Comparison of ENCODE assay signal across 22 cellular contexts in the genomic region with DNA sequence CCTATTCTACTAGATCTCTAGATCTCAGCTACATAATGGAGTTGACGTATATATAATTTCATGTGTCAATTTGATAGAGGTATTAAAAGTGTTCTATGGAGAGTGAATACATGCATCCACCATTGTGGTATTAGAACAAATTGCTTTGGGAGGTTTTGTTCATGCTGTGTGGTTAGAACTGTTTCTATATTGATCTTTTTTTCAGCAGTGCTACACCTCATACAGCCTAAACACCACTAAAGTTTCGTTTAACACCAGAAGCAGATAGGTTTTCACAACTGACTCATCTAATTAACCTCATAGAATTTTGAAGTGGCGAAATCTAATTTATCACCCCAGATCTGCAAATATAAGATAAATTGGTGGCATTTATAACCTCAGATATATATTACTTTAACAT.
DNase-seq lines count a peak whose midpoint lies in the region; ATAC-seq, FAIRE-seq and TF ChIP-seq lines count a peak whose summit lies in the region.
"Had no signal": no experiment of that assay in that cellular context is flagged by ENCODE, and none has a peak within 500 bp of the region (broad histone marks: within the 10 kb centered on the region; RNA-seq: fewer than 3 reads in every experiment).

No MANE protein-coding gene starts in this region.

- no peaks in the 10 kb centered on the region for H3K9me3 ChIP-seq in HepG2 (ENCODE audit: low read length)
- H3K9me3 ChIP-seq in right lobe of liver, result no peaks in the 10 kb centered on the region
- H3K9me3 ChIP-seq in GM12878 (replicated peaks; ENCODE audit: control insufficient read depth, insufficient read depth, low read length), result no peaks in the 10 kb centered on the region; the same call in 2 of the 3 replicates
- H3K9me3 ChIP-seq: A549; BLaER1 treated with 17β-estradiol and CSF1 and Interleukin-3, amounts not matched to agents 10 nM and 100 nM; Caco-2 had no signal

- CTCF ChIA-PET in HepG2 (lab: Yijun Ruan, JAX; ENCODE audit: low intra/inter-chr PET ratio, low total read pairs) (no interaction called here), GM12878 (lab: Yijun Ruan, JAX) (no interaction called here)

- DNase-seq in HepG2 (ENCODE audit: low spot score) (no peak), right lobe of liver (no peak), GM12878 (ENCODE audit: low read depth, low spot score) (no peak), cortex of kidney (lab: John Stamatoyannopoulos, UW) (no peak), NCI-H2196 (lab: John Stamatoyannopoulos, UW; ENCODE audit: unreplicated experiment) (no peak)
- DNase-seq: AML-193; Caco-2; Calu3; CD4-positive, alpha-beta T cell; CD8-positive, alpha-beta T cell; DMS79 treated with DMSO at 0.1 percent for 48 hours; GF-D8 had no signal

- RAD21 ChIA-PET in GM12878 (lab: Charles Lee; ENCODE audit: unreplicated experiment), result no interaction called here

- H3K36me3 ChIP-seq in HepG2 (replicated peaks in 1 of 2; ENCODE audit: control insufficient read depth in 1 of 2, insufficient read depth in 2 of 2, low read length in 2 of 2) (no peaks in the 10 kb centered on the region), right lobe of liver (no peaks in the 10 kb centered on the region), GM12878 (ENCODE audit: control insufficient read depth in 2 of 2, insufficient read depth in 2 of 2, low read length in 1 of 2) (no peaks in the 10 kb centered on the region)
- H3K36me3 ChIP-seq: BLaER1 treated with 17β-estradiol and CSF1 and Interleukin-3, amounts not matched to agents 10 nM and 100 nM had no signal

- H2AFZ ChIP-seq in HepG2 (ENCODE audit: low read length) (no peak overlapping the region), GM12878 (ENCODE audit: control insufficient read depth, low read depth, low read length) (no peak overlapping the region)

- BruUV-seq in HepG2 (replicated peaks; lab: Mats Ljungman, UMichigan) (no TSS peak), GM12878 (replicated peaks; lab: Mats Ljungman, UMichigan) (no TSS peak)

- H3K4me1 ChIP-seq in HepG2 (ENCODE audit: insufficient read depth, low read length) (peaks cover 25% of the 10 kb centered on the region), right lobe of liver (no peaks in the 10 kb centered on the region), GM12878 (ENCODE audit: control insufficient read depth, insufficient read depth, low read length) (no peaks in the 10 kb centered on the region)
- H3K4me1 ChIP-seq: A549; BLaER1 treated with 17β-estradiol and CSF1 and Interleukin-3, amounts not matched to agents 10 nM and 100 nM; Caco-2 had no signal

- WGBS in HepG2 (ENCODE audit: low lambda C conversion rate), result 83% methylated on average over 3 of the region's 3 CpGs
- 73% methylated on average over 3 of the region's 3 CpGs for WGBS in right lobe of liver (ENCODE audit: insufficient coverage, low coverage, low lambda C conversion rate, missing lambda C conversion rate)
- 68% methylated on average over 3 of the region's 3 CpGs for WGBS in GM12878 (ENCODE audit: insufficient coverage, insufficient replicate concordance, low lambda C conversion rate, missing lambda C conversion rate)

- TF ChIP-seq POLR2A in HepG2 (IDR thresholded peaks at IDR 0.05; ENCODE audit: insufficient read depth in 1 of 2, low read depth in 2 of 2, low read length in 2 of 2) (no peak), right lobe of liver (IDR thresholded peaks at IDR 0.05) (no peak), GM12878 (IDR thresholded peaks at IDR 0.05; ENCODE audit: low read depth, low read length) (no peak)

- in situ Hi-C loops in HepG2 (cut with HindIII; ENCODE audit: extremely low pct_ligation_motif_present, low pct_unique_long_range_greater_than_20kb), result no loop called here
- in situ Hi-C loops in GM12878 (cut with MboI), result no loop called here

- POLR2A ChIA-PET in HepG2 (lab: Yijun Ruan, JAX), result no interaction called here
- POLR2A ChIA-PET in GM12878 (lab: Charles Lee), result no interaction called here

- H3K9ac ChIP-seq in HepG2 (ENCODE audit: insufficient read depth, low read depth, low read length) (no peak overlapping the region), GM12878 (ENCODE audit: control insufficient read depth, insufficient read depth, low read length) (no peak overlapping the region)
- H3K9ac ChIP-seq: BLaER1 treated with 17β-estradiol and CSF1 and Interleukin-3, amounts not matched to agents 10 nM and 100 nM had no signal

- H3K4me2 ChIP-seq in HepG2 (ENCODE audit: low read depth, low read length), result no peak overlapping the region
- no peak overlapping the region for H3K4me2 ChIP-seq in GM12878 (ENCODE audit: control insufficient read depth, insufficient read depth)
- H3K4me2 ChIP-seq: A549; BLaER1 treated with 17β-estradiol and CSF1 and Interleukin-3, amounts not matched to agents 10 nM and 100 nM had no signal

- intact Hi-C loops in HepG2 (cut with micrococcal nuclease; ENCODE audit: unreplicated experiment), result no loop called here
- intact Hi-C loops in right lobe of liver (cut with DNase I), result no loop called here
- intact Hi-C loops in GM12878 (cut with micrococcal nuclease; ENCODE audit: unreplicated experiment), result no loop called here

- H3K79me2 ChIP-seq in HepG2 (ENCODE audit: insufficient read depth, low read length) (no peaks in the 10 kb centered on the region), GM12878 (ENCODE audit: control insufficient read depth, insufficient read depth, low read length) (no peaks in the 10 kb centered on the region)

- no peak for TF ChIP-seq RAD21 in HepG2 (CRISPR knock-in tag; IDR thresholded peaks at IDR 0.05)
- no peak for TF ChIP-seq RAD21 in GM12878 (IDR thresholded peaks at IDR 0.05; ENCODE audit: insufficient read depth, low read depth, low read length)

- no peak for FAIRE-seq in HepG2 (lab: Jason Lieb, UNC)
- no peak for FAIRE-seq in GM12878 (lab: Jason Lieb, UNC)
- FAIRE-seq: A549, D721Med, G401.6, GM12891 had no signal

- H3K27me3 ChIP-seq in HepG2 (ENCODE audit: control insufficient read depth in 1 of 2, insufficient read depth in 2 of 2, low read length in 2 of 2), result no peaks in the 10 kb centered on the region
- H3K27me3 ChIP-seq in right lobe of liver, result no peaks in the 10 kb centered on the region
- no peaks in the 10 kb centered on the region for H3K27me3 ChIP-seq in GM12878 (replicated peaks in 1 of 2; ENCODE audit: control insufficient read depth in 2 of 2, insufficient read depth in 2 of 2, low read length in 1 of 2)
- H3K27me3 ChIP-seq: BLaER1 treated with 17β-estradiol and CSF1 and Interleukin-3, amounts not matched to agents 10 nM and 100 nM had no signal

- TF ChIP-seq CTCF in HepG2 (CRISPR knock-in tag; IDR thresholded peaks at IDR 0.05) (no peak), right lobe of liver (IDR thresholded peaks at IDR 0.05) (no peak), GM12878 (IDR thresholded peaks at IDR 0.05 in 2 of 3, conservative IDR thresholded peaks at IDR 0.05 in 1 of 3; ENCODE audit: control insufficient read depth in 2 of 3, extremely low read depth in 1 of 3, insufficient read depth in 1 of 3, low read depth in 3 of 3, low read length in 3 of 3) (no peak)

- H3K27ac ChIP-seq in HepG2 (ENCODE audit: extremely low read length, insufficient read depth, low read length) (no peak overlapping the region), right lobe of liver (no peak overlapping the region), GM12878 (ENCODE audit: control insufficient read depth, insufficient read depth) (no peak overlapping the region)
- H3K27ac ChIP-seq: 22Rv1; A549; BLaER1 treated with 17β-estradiol and CSF1 and Interleukin-3, amounts not matched to agents 10 nM and 100 nM; C4-2B had no signal

- TF ChIP-seq EP300 in HepG2 (IDR thresholded peaks at IDR 0.05; ENCODE audit: low read depth in 2 of 2, low read length in 2 of 2), result no peak
- TF ChIP-seq EP300 in HepG2 (CRISPR knock-in tag; IDR thresholded peaks at IDR 0.05; ENCODE audit: borderline replicate concordance), result no peak
- no peak for TF ChIP-seq EP300 in GM12878 (IDR thresholded peaks at IDR 0.05; ENCODE audit: borderline replicate concordance in 1 of 2, control insufficient read depth in 1 of 2, low read depth in 2 of 2, low read length in 2 of 2)

- H3K4me3 ChIP-seq in HepG2 (replicated peaks in 1 of 3; ENCODE audit: insufficient read depth in 1 of 3, low read depth in 2 of 3, low read length in 3 of 3), result no peak overlapping the region
- H3K4me3 ChIP-seq in right lobe of liver, result no peak overlapping the region
- H3K4me3 ChIP-seq in GM12878, result no peak overlapping the region
- H3K4me3 ChIP-seq: A549; BLaER1 treated with 17β-estradiol and CSF1 and Interleukin-3, amounts not matched to agents 10 nM and 100 nM had no signal

- SMC1A ChIA-PET in GM12878 (lab: Charles Lee; ENCODE audit: uncharacterized antibody, unreplicated experiment), result interaction anchor here (0.6 kb wide), 1 partner anchor 62 kb away, joined by 4 read pairs; no protein-coding TSS in a partner anchor

- ATAC-seq in HepG2, result no peak
- ATAC-seq in right lobe of liver, result no peak
- ATAC-seq in GM18867 (IDR thresholded peaks at IDR 0.05; ENCODE audit: unreplicated experiment), result peak; percentile 59
- peak; percentile 43 for ATAC-seq in GM19351 (IDR thresholded peaks at IDR 0.05; ENCODE audit: unreplicated experiment)
- ATAC-seq in GM12878, result peak; percentile 69
- no peak for ATAC-seq in HG03196 (IDR thresholded peaks at IDR 0.05; ENCODE audit: unreplicated experiment)
- ATAC-seq: A549; CD8-positive, alpha-beta T cell had no signal

- H4K20me1 ChIP-seq in HepG2 (ENCODE audit: insufficient read depth, low read length), result no peaks in the 10 kb centered on the region
- H4K20me1 ChIP-seq in GM12878 (ENCODE audit: control insufficient read depth, insufficient read depth), result no peaks in the 10 kb centered on the region
- H4K20me1 ChIP-seq: BLaER1 treated with 17β-estradiol and CSF1 and Interleukin-3, amounts not matched to agents 10 nM and 100 nM had no signal

TF ChIP-seq in HepG2, 621 proteins besides CTCF, POLR2A, EP300 and RAD21 (continues in another document):
- TF ChIP-seq, protein P1, sequence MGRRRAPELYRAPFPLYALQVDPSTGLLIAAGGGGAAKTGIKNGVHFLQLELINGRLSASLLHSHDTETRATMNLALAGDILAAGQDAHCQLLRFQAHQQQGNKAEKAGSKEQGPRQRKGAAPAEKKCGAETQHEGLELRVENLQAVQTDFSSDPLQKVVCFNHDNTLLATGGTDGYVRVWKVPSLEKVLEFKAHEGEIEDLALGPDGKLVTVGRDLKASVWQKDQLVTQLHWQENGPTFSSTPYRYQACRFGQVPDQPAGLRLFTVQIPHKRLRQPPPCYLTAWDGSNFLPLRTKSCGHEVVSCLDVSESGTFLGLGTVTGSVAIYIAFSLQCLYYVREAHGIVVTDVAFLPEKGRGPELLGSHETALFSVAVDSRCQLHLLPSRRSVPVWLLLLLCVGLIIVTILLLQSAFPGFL (CRISPR knock-in tag; IDR thresholded peaks at IDR 0.05), result no peak

TF ChIP-seq in GM12878, 131 proteins besides CTCF, POLR2A, EP300 and RAD21:
- TF ChIP-seq MTA2 (IDR thresholded peaks at IDR 0.05; ENCODE audit: low read depth), result peak; percentile 53
- no peak for TF ChIP-seq DPF2 (IDR thresholded peaks at IDR 0.05)
- no peak for TF ChIP-seq MXI1 (IDR thresholded peaks at IDR 0.05; ENCODE audit: low read depth, low read length)
- peak; percentile 69 for TF ChIP-seq ZNF24 (IDR thresholded peaks at IDR 0.05)

Comparison
In these comparisons a context has a peak if more than half of its experiments do, and no peak if none do; other contexts are left out.
1. ATAC-seq: peak in GM18867 (single experiment), GM19351 (single experiment) and GM12878 (single experiment); none in HepG2 (single experiment), right lobe of liver (0 of 4) and HG03196 (single experiment).
2. Of the 75 proteins assayed by ChIP-seq in both HepG2 and GM12878: peak only in HepG2: none; only in GM12878: ZNF24; in both: none; in neither: 74.